ENCODE assay signal across 1 cellular context in genomic region chr18:35514752-35515459, GRCh38.
TF ChIP-seq lines count a peak whose summit lies in the region.

No MANE protein-coding gene starts in this region.

TF ChIP-seq in A549, 52 proteins besides CTCF, POLR2A, EP300 and RAD21:
- TF ChIP-seq FOSB (CRISPR knock-in tag; IDR thresholded peaks at IDR 0.05) (no peak), CEBPB (IDR thresholded peaks at IDR 0.05) (no peak), CHD2 (IDR thresholded peaks at IDR 0.05; ENCODE audit: low read length, partially characterized antibody) (no peak), MAX (IDR thresholded peaks at IDR 0.05) (no peak), RNF2 (IDR thresholded peaks at IDR 0.05; ENCODE audit: borderline replicate concordance, low read depth) (no peak), JUNB (IDR thresholded peaks at IDR 0.05) (no peak), TFCP2L1 (CRISPR knock-in tag; IDR thresholded peaks at IDR 0.05) (no peak), PHF8 (IDR thresholded peaks at IDR 0.05; ENCODE audit: borderline replicate concordance, low read depth) (no peak)
